Comparison of ENCODE assay signal across 9 cellular contexts in the genomic region with DNA sequence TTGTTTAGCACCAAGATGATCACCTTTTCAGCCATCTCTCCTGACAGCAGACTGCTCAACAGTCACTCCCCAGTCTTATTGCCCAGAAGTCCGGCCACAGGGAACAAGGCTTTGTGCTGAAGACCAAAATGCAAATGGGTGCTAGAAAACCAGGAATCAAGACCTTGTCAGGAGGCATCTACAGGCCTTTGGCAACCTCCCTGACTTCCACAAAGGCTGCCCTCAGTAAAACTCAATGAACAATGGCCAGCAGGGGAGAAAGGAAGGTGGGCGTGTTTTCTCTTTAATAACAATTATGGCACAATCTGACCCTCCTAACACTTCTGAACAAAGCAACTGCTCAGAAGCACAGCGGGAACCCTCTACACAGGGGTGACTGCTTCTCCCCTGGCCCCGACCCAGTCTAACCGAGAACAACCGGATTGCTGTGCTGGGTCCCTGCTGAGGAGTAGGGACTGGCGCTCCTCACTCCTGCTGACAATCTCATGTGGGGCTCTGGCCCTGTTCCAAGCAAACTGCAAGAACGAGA. TPM values are rescaled to one million over a fixed set of nuclear protein-coding genes. Genes with fewer than 3 reads are reported as not detected.
A peak's percentile ranks its signal among the peaks of the same experiment; 100 is the strongest.
DNase-seq lines count a peak whose midpoint lies in the region; ATAC-seq and TF ChIP-seq lines count a peak whose summit lies in the region.
"Had no signal": no experiment of that assay in that cellular context is flagged by ENCODE, and none has a peak within 500 bp of the region (broad histone marks: within the 10 kb centered on the region; RNA-seq: fewer than 3 reads in every experiment).

No MANE protein-coding gene starts in this region.

- H3K4me3 ChIP-seq in ACC112 (ENCODE audit: low read depth, low read length) = no peak overlapping the region

- H3K27me3 Mint-ChIP-seq in chondrocyte (ENCODE audit: low read depth) (no peaks in the 10 kb centered on the region), nephron (ENCODE audit: low read depth) (no peaks in the 10 kb centered on the region)

- H3K4me1 Mint-ChIP-seq in chondrocyte (ENCODE audit: low read depth) (peaks cover 72% of the 10 kb centered on the region), nephron (peaks cover 13% of the 10 kb centered on the region)

- peaks cover 4% of the 10 kb centered on the region for H3K79me2 ChIP-seq in ACC112 (ENCODE audit: control insufficient read depth, insufficient read depth, low read length, unreplicated experiment)

- H3K27me3 ChIP-seq in ACC112 (ENCODE audit: insufficient read depth, low read length) = no peaks in the 10 kb centered on the region

- H3K36me3 Mint-ChIP-seq in chondrocyte (ENCODE audit: low read depth) = peaks cover 22% of the 10 kb centered on the region
- H3K36me3 Mint-ChIP-seq in nephron (ENCODE audit: low read depth) = peaks cover 50% of the 10 kb centered on the region

- TF ChIP-seq CTCF in chondrocyte (IDR thresholded peaks at IDR 0.05) = no peak
- TF ChIP-seq CTCF in nephron (IDR thresholded peaks at IDR 0.05; ENCODE audit: unreplicated experiment in 3 of 3) = no peak

- H3K27ac Mint-ChIP-seq in chondrocyte (ENCODE audit: unreplicated experiment) (peak overlapping the region; percentile 97), nephron (peak overlapping the region in 2 of 3 experiments; percentile 34 to 53)

- no peaks in the 10 kb centered on the region; the same call in 1 of the 2 replicates for H3K36me3 ChIP-seq in ACC112 (ENCODE audit: insufficient read depth, low read length)

- no peak overlapping the region for H2AFZ ChIP-seq in ACC112 (ENCODE audit: low read length, unreplicated experiment)

- peak; percentile 6 for DNase-seq in NCI-H2081 treated with DMSO at 0.1 percent for 48 hours (lab: John Stamatoyannopoulos, UW)
- no peak for DNase-seq in chondrocyte (ENCODE audit: low spot score)
- DNase-seq in activated CD4-positive, CD25-positive, alpha-beta regulatory T cell (lab: John Stamatoyannopoulos, UW) = no peak
- no peak for DNase-seq in cortex of kidney (lab: John Stamatoyannopoulos, UW)
- DNase-seq: stimulated activated CD4-positive, alpha-beta T cell treated with anti-CD3 and anti-CD28 coated beads, Interleukin-4, amount 100 ng/mL, for 4 hours had no signal

- H3K9me3 Mint-ChIP-seq in chondrocyte (ENCODE audit: low read depth) = no peaks in the 10 kb centered on the region
- no peaks in the 10 kb centered on the region for H3K9me3 Mint-ChIP-seq in nephron

- H3K27ac ChIP-seq in ACC112 (ENCODE audit: low read depth, low read length) = peak overlapping the region; percentile 90

- ATAC-seq in GM19023 (IDR thresholded peaks at IDR 0.05; ENCODE audit: unreplicated experiment) = no peak
- no peak for ATAC-seq in HG02571 (IDR thresholded peaks at IDR 0.05; ENCODE audit: unreplicated experiment)

- H3K4me3 Mint-ChIP-seq in chondrocyte (ENCODE audit: unreplicated experiment) (no peak overlapping the region), nephron (no peak overlapping the region)

- peaks cover 22% of the 10 kb centered on the region for H3K4me1 ChIP-seq in ACC112 (ENCODE audit: control insufficient read depth, insufficient read depth, low read length, unreplicated experiment)

RNA-seq across cellular contexts. Expression of a gene that starts 41.6 kb away (rescaled TPM):
- 139 to 152 TPM (median 140 TPM) in 3 replicates for total RNA-seq in chondrocyte
